Comparison of ENCODE assay signal across 10 cellular contexts in genomic region chr4:42396361-42397255, GRCh38. TPM values are rescaled to one million over a fixed set of nuclear protein-coding genes. Genes with fewer than 3 reads are reported as not detected.
DNase-seq lines count a peak whose midpoint lies in the region; ATAC-seq, FAIRE-seq and TF ChIP-seq lines count a peak whose summit lies in the region.
"Had no signal": no experiment of that assay in that cellular context is flagged by ENCODE, and none has a peak within 500 bp of the region (broad histone marks: within the 10 kb centered on the region; RNA-seq: fewer than 3 reads in every experiment).

No MANE protein-coding gene starts in this region.

- intact Hi-C loops in sigmoid colon (cut with DNase I): no loop called here

- H3K27ac ChIP-seq in sigmoid colon: peak overlapping the region in 1 of 4 donors; percentile 62
- H3K27ac ChIP-seq: HL-60 had no signal

- H3K4me1 ChIP-seq in sigmoid colon: peaks cover 0 to 28% (median 27%) of the 10 kb centered on the region in 4 donors

- no peak for TF ChIP-seq EP300 in sigmoid colon (IDR thresholded peaks at IDR 0.05)

- FAIRE-seq in GM18507 (lab: Jason Lieb, UNC): peak; percentile 51
- FAIRE-seq: colon had no signal

- H3K9me3 ChIP-seq in MG63 (no peaks in the 10 kb centered on the region), sigmoid colon (no peaks in the 10 kb centered on the region)

- TF ChIP-seq CTCF in fibroblast of pulmonary artery (IDR thresholded peaks at IDR 0.05; ENCODE audit: low read length, missing control alignments): no peak
- TF ChIP-seq CTCF in sigmoid colon (IDR thresholded peaks at IDR 0.05): no peak

- ATAC-seq in GM19324 (IDR thresholded peaks at IDR 0.05; ENCODE audit: low FRiP score, unreplicated experiment): no peak

- H3K27me3 ChIP-seq in MG63: no peaks in the 10 kb centered on the region
- peaks cover 17 to 63% (median 32%) of the 10 kb centered on the region in 3 donors for H3K27me3 ChIP-seq in sigmoid colon

- H3K36me3 ChIP-seq in MG63: no peaks in the 10 kb centered on the region
- no peaks in the 10 kb centered on the region for H3K36me3 ChIP-seq in sigmoid colon

- H3K4me3 ChIP-seq in MG63 (peak overlapping the region; percentile 54), fibroblast of pulmonary artery (replicated peaks; ENCODE audit: low read depth, low read length) (peak overlapping the region; percentile 65), sigmoid colon (peak overlapping the region; percentile 31 to 54 (median 48))

- 7 to 14% methylated on average over 47 of the region's 47 CpGs for WGBS in sigmoid colon, 2 donors

- DNase-seq in GM18507 (ENCODE audit: extremely low spot score, insufficient read length, low read depth): no peak
- DNase-seq in MG63: no peak
- DNase-seq in fibroblast of pulmonary artery (ENCODE audit: low read depth): peak; percentile 52
- DNase-seq in sigmoid colon: no peak
- no peak for DNase-seq in SHP77 (lab: John Stamatoyannopoulos, UW)
- no peak for DNase-seq in NCI-H1092 treated with DMSO at 0.1 percent for 48 hours (lab: John Stamatoyannopoulos, UW)
- DNase-seq in H4 (ENCODE audit: low spot score): no peak

- no peak for TF ChIP-seq POLR2A in sigmoid colon (IDR thresholded peaks at IDR 0.05)

RNA-seq across cellular contexts. Expression of gene SHISA3, which starts 0.7 kb away (rescaled TPM):
- total RNA-seq in MG63 (2014; rRNA removed; shearing (Covaris generic); ENCODE audit: low replicate concordance): 0.47 and 1.6 TPM in 2 replicates
- 10 to 100 TPM in 1 of 4 donors, 1 to 10 TPM in 3; 2.5 to 13.9 (median 4.3) TPM for total RNA-seq in sigmoid colon
- 1 to 10 TPM in 2 of 3 donors, not detected in 1; 2.1 to 7.2 TPM for polyA plus RNA-seq in sigmoid colon
- 0.27 TPM in 1 of 2 replicates, not detected in the other for total RNA-seq in H4 (2014; rRNA removed; shearing (Covaris generic))
